In the genomic region with DNA sequence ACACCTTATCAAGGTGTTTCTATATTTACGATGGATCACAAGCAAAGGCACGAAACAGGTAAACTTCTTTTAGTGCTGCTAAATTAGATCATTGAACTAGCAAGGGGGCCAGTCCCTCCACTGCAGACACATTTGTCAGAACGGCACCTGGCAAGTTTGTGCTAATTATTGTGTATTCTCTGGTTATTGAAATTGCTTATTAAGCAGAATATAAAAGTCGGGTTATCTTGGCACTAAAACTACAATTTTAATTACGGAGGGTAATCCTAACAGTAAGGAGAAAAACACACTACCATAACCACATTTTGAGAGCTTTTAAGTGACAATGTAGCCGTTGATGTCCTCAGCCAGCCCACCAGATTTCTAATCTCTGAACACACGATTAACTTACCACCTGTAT, we compare ENCODE assay signal across 15 cellular contexts.
DNase-seq lines count a peak whose midpoint lies in the region; ATAC-seq, FAIRE-seq and TF ChIP-seq lines count a peak whose summit lies in the region.
"Had no signal": no experiment of that assay in that cellular context is flagged by ENCODE, and none has a peak within 500 bp of the region (broad histone marks: within the 10 kb centered on the region; RNA-seq: fewer than 3 reads in every experiment).

No MANE protein-coding gene starts in this region.

- H2BK5ac ChIP-seq in IMR-90 (ENCODE audit: low read depth, low read length, poor library complexity, severe bottlenecking): no peak overlapping the region

- no peak overlapping the region for H4K5ac ChIP-seq in IMR-90 (ENCODE audit: low read depth, low read length)

- intact Hi-C loops in IMR-90 (cut with micrococcal nuclease) (no loop called here), K562 (cut with micrococcal nuclease) (no loop called here), tibial artery (cut with DNase I; ENCODE audit: low total_unique reads) (no loop called here)

- H2BK120ac ChIP-seq in IMR-90 (ENCODE audit: low read depth, low read length): no peak overlapping the region

- POLR2A ChIA-PET in A549 (lab: Yijun Ruan, JAX) (no interaction called here), IMR-90 (lab: Charles Lee; ENCODE audit: unreplicated experiment) (no interaction called here), K562 (lab: Yijun Ruan, JAX) (interaction anchor here (6.7 kb wide), 1 partner anchor 11 kb away, joined by 112 read pairs; a partner anchor contains a TSS)

- H3K27ac ChIP-seq in A549 (no peak overlapping the region), IMR-90 (ENCODE audit: insufficient read depth, low read length) (no peak overlapping the region), K562 (ENCODE audit: extremely low read depth, low read depth, low read length) (no peak overlapping the region), osteoblast (ENCODE audit: low read depth, low read length) (no peak overlapping the region), tibial artery (no peak overlapping the region)
- H3K27ac ChIP-seq: C4-2B, GM23248 had no signal

- H3K9me1 ChIP-seq in IMR-90 (ENCODE audit: insufficient read depth, low read length) (peaks cover 3% of the 10 kb centered on the region; the same call in 1 of the 2 replicates), K562 (ENCODE audit: control insufficient read depth, insufficient read depth, low read length) (no peaks in the 10 kb centered on the region)

- TF ChIP-seq EP300 in A549 (IDR thresholded peaks at IDR 0.05) (no peak), K562 (IDR thresholded peaks at IDR 0.05; ENCODE audit: low read length) (no peak)

- H2AFZ ChIP-seq in IMR-90 (replicated peaks; ENCODE audit: low read length, poor library complexity): no peak overlapping the region
- no peak overlapping the region for H2AFZ ChIP-seq in K562 (ENCODE audit: low read depth, low read length)
- no peak overlapping the region for H2AFZ ChIP-seq in osteoblast (ENCODE audit: low read length)
- H2AFZ ChIP-seq: GM23248 had no signal

- no peak overlapping the region for H2BK20ac ChIP-seq in IMR-90 (ENCODE audit: low read depth, low read length)

- H2AK9ac ChIP-seq in IMR-90 (replicated peaks; ENCODE audit: low read depth, low read length, poor library complexity): no peak overlapping the region

- TF ChIP-seq RAD21 in A549 (conservative IDR thresholded peaks at IDR 0.05 in 1 of 2, IDR thresholded peaks at IDR 0.05 in 1 of 2): no peak
- no peak for TF ChIP-seq RAD21 in IMR-90 (IDR thresholded peaks at IDR 0.05; ENCODE audit: low read length)
- no peak for TF ChIP-seq RAD21 in K562 (CRISPR knock-in tag; conservative IDR thresholded peaks at IDR 0.05 in 1 of 2, IDR thresholded peaks at IDR 0.05 in 1 of 2)

- H3K4me2 ChIP-seq in A549 (no peak overlapping the region), IMR-90 (ENCODE audit: low read depth, low read length) (no peak overlapping the region), K562 (ENCODE audit: insufficient read depth, low read length) (no peak overlapping the region), osteoblast (ENCODE audit: insufficient read depth, low read length) (no peak overlapping the region)

- CTCF ChIA-PET in A549 (lab: Yijun Ruan, JAX) (no interaction called here), IMR-90 (lab: Yijun Ruan, JAX) (no interaction called here), K562 (lab: Yijun Ruan, JAX; ENCODE audit: low intra/inter-chr PET ratio) (no interaction called here)

- H3K27me3 ChIP-seq in IMR-90 (ENCODE audit: control insufficient read depth, insufficient read depth, low read length) (no peaks in the 10 kb centered on the region), K562 (ENCODE audit: control insufficient read depth in 2 of 2, insufficient read depth in 2 of 2, low read length in 2 of 2) (no peaks in the 10 kb centered on the region), osteoblast (ENCODE audit: insufficient read depth, low read length) (peaks cover 5% of the 10 kb centered on the region), tibial artery (peaks cover 0 to 22% of the 10 kb centered on the region in 2 donors)

- H3K36me3 ChIP-seq in IMR-90 (ENCODE audit: control insufficient read depth, insufficient read depth, low read length) (no peaks in the 10 kb centered on the region), K562 (ENCODE audit: control insufficient read depth, insufficient read depth, low read length) (no peaks in the 10 kb centered on the region), osteoblast (ENCODE audit: insufficient read depth, low read length) (no peaks in the 10 kb centered on the region), tibial artery (no peaks in the 10 kb centered on the region)

- no peak overlapping the region for H3K18ac ChIP-seq in IMR-90 (ENCODE audit: low read depth, low read length)

- H3K9me3 ChIP-seq in A549 (no peaks in the 10 kb centered on the region), IMR-90 (ENCODE audit: control insufficient read depth, insufficient read depth, low read length) (no peaks in the 10 kb centered on the region), K562 (replicated peaks; ENCODE audit: control insufficient read depth, insufficient read depth, low read depth, low read length) (no peaks in the 10 kb centered on the region; the same call in 1 of the 2 replicates), osteoblast (ENCODE audit: low read depth, low read length) (no peaks in the 10 kb centered on the region), tibial artery (no peaks in the 10 kb centered on the region)

- 77% methylated on average over 7 of the region's 7 CpGs for WGBS in A549 (ENCODE audit: missing lambda C conversion rate)
- 100% methylated on average over 1 of the region's 7 CpGs; no CpG with 5 or more reads in 1 of the 2 experiments for WGBS in IMR-90 (ENCODE audit: extremely low coverage in 2 of 2, insufficient read length in 1 of 2), 2 experiments
- WGBS in K562 (ENCODE audit: insufficient coverage, low coverage, missing lambda C conversion rate): 73% methylated on average over 7 of the region's 7 CpGs

- FAIRE-seq in A549 (lab: Jason Lieb, UNC) (no peak), K562 (lab: Jason Lieb, UNC) (no peak)
- FAIRE-seq: G401.6, GM12891 had no signal

- H3K56ac ChIP-seq in IMR-90 (ENCODE audit: extremely low read depth, insufficient read depth, low read length): no peak overlapping the region

- no peak for ATAC-seq in A549
- no peak for ATAC-seq in IMR-90 (ENCODE audit: low read depth)
- ATAC-seq in K562: no peak

- DNase-seq in A549 (ENCODE audit: low read depth in 1 of 2, low spot score in 1 of 2) (no peak), IMR-90 (no peak), K562 (ENCODE audit: extremely low read depth in 1 of 4, low spot score in 3 of 4) (no peak), osteoblast (ENCODE audit: insufficient read length, low spot score, missing footprints) (peak; percentile 8), NCI-H1092 treated with DMSO at 0.1 percent for 48 hours (lab: John Stamatoyannopoulos, UW) (no peak), tibial artery (no peak), NCI-H524 treated with DMSO at 0.1 percent for 48 hours (lab: John Stamatoyannopoulos, UW) (no peak)
- DNase-seq: CD4-positive, alpha-beta memory T cell; DMS79; EL; GM23248; H7 had no signal

- H3K14ac ChIP-seq in IMR-90 (replicated peaks; ENCODE audit: low read depth, low read length): no peak overlapping the region

- no peak overlapping the region for H2BK15ac ChIP-seq in IMR-90 (ENCODE audit: low read depth, low read length)

- H4K8ac ChIP-seq in IMR-90 (ENCODE audit: low read depth in 2 of 2, low read length in 2 of 2): no peak overlapping the region

- TF ChIP-seq POLR2A in A549 (IDR thresholded peaks at IDR 0.05; ENCODE audit: low read length): no peak
- TF ChIP-seq POLR2A in IMR-90 (IDR thresholded peaks at IDR 0.05; ENCODE audit: low read depth, low read length): no peak
- no peak for TF ChIP-seq POLR2A in K562 (conservative IDR thresholded peaks at IDR 0.05)

- H4K91ac ChIP-seq in IMR-90 (ENCODE audit: insufficient read depth, low read depth, low read length): no peak overlapping the region

- no peak overlapping the region for H3K4ac ChIP-seq in IMR-90 (ENCODE audit: low read depth, low read length)

- no peaks in the 10 kb centered on the region for H3K79me1 ChIP-seq in IMR-90 (ENCODE audit: low read depth in 1 of 2, low read length in 2 of 2)

- no peak overlapping the region for H3K23ac ChIP-seq in IMR-90 (ENCODE audit: low read depth, low read length)

- H4K20me1 ChIP-seq in IMR-90 (ENCODE audit: insufficient read depth, low read length): no peaks in the 10 kb centered on the region
- H4K20me1 ChIP-seq in K562 (replicated peaks; ENCODE audit: control insufficient read depth, insufficient read depth, low read length): no peaks in the 10 kb centered on the region
- H4K20me1 ChIP-seq in osteoblast (ENCODE audit: insufficient read depth, low read length): no peaks in the 10 kb centered on the region

- H3K4me3 ChIP-seq in A549: no peak overlapping the region
- H3K4me3 ChIP-seq in IMR-90 (ENCODE audit: insufficient read depth, low read depth, low read length): no peak overlapping the region
- no peak overlapping the region for H3K4me3 ChIP-seq in K562
- no peak overlapping the region for H3K4me3 ChIP-seq in osteoblast (ENCODE audit: insufficient read depth, low read length)
- no peak overlapping the region for H3K4me3 ChIP-seq in tibial artery
- H3K4me3 ChIP-seq: GM23248 had no signal

- H3K9ac ChIP-seq in IMR-90 (ENCODE audit: low read depth, low read length) (no peak overlapping the region), K562 (ENCODE audit: insufficient read depth in 1 of 2, low read depth in 2 of 2, low read length in 2 of 2) (no peak overlapping the region)
- H3K9ac ChIP-seq: GM23248 had no signal

- no TSS peak for BruUV-seq in IMR-90 (replicated peaks; lab: Mats Ljungman, UMichigan)
- BruUV-seq in K562 (replicated peaks; lab: Mats Ljungman, UMichigan): no TSS peak

- no peak for TF ChIP-seq CTCF in A549 (IDR thresholded peaks at IDR 0.05)
- no peak for TF ChIP-seq CTCF in IMR-90 (conservative IDR thresholded peaks at IDR 0.05; ENCODE audit: low read depth, low read length)
- no peak for TF ChIP-seq CTCF in K562 (IDR thresholded peaks at IDR 0.05 in 2 of 3, conservative IDR thresholded peaks at IDR 0.05 in 1 of 3; ENCODE audit: insufficient read depth in 2 of 3, low read depth in 1 of 3, low read length in 3 of 3)
- TF ChIP-seq CTCF in osteoblast (IDR thresholded peaks at IDR 0.05; ENCODE audit: extremely low read depth, low read depth, low read length): no peak
- no peak for TF ChIP-seq CTCF in tibial artery (IDR thresholded peaks at IDR 0.05)

- in situ Hi-C loops in IMR-90 (cut with MboI; ENCODE audit: low sequenced_read_pairs) (no loop called here), K562 (cut with MboI) (no loop called here)

- H2AK5ac ChIP-seq in IMR-90 (ENCODE audit: low read depth, low read length): no peak overlapping the region

- peaks cover 10% of the 10 kb centered on the region; the same call in 1 of the 3 replicates for H3K79me2 ChIP-seq in K562 (ENCODE audit: control insufficient read depth, insufficient read depth, low read length)
- no peaks in the 10 kb centered on the region for H3K79me2 ChIP-seq in osteoblast (ENCODE audit: insufficient read depth, low read length)

- H3K4me1 ChIP-seq in A549 (peaks cover 7% of the 10 kb centered on the region; the same call in 1 of the 3 replicates), IMR-90 (ENCODE audit: control insufficient read depth, insufficient read depth, low read length) (no peaks in the 10 kb centered on the region), K562 (replicated peaks in 1 of 2; ENCODE audit: control insufficient read depth in 2 of 2, insufficient read depth in 2 of 2, low read length in 2 of 2) (peaks cover 0 to 9% of the 10 kb centered on the region in 2 experiments; a peak in 3 of 5 replicates), osteoblast (ENCODE audit: insufficient read depth, low read length) (peaks cover 2% of the 10 kb centered on the region), tibial artery (peaks cover 0 to 12% (median 3%) of the 10 kb centered on the region in 4 donors)

- dilution Hi-C loops in IMR-90 (cut with HindIII; ENCODE audit: low sequenced_read_pairs, unreplicated experiment): no loop called here

Comparison
In these comparisons a context has a peak if more than half of its experiments do, and no peak if none do; other contexts are left out.
1. Of the 35 proteins assayed by ChIP-seq in both K562 and A549: peak only in K562: none; only in A549: none; in both: MAFK; in neither: 34.